Comparison of ENCODE assay signal across 3 cellular contexts in the genomic region with DNA sequence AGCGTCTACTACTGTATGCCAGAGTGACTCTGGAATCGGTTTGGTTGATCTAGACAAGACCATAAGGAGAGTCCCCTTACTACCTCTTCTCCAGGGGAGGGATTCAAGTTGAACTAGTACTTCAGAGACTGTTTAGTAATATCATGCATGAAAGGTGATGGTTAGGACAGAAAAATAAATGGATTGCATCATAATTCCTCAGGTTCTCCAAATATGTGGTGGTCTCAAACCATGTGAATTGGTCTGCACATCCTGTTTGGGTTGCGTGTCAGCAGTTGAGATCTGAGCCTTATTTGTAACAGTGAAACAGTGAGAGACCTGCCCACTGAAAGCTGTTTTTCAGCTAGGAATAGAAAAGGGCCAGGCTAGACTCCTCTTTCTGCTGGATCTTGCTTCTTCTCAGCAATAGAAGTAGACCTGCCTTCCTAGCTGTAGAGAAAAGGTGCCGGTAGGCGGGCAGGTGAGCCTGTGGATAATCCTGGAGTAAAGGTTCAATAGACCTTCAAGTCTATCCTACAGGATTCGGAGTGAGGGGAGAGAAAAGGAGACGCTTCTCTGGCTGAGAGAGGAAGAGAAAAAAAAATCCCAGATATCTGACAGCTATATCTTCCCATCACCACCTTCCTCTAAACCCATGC.
TF ChIP-seq lines count a peak whose summit lies in the region.

No MANE protein-coding gene starts in this region.

TF ChIP-seq in SK-N-SH, 30 proteins besides CTCF, POLR2A, EP300 and RAD21 (continued from another document):
- TF ChIP-seq TCF12 (IDR thresholded peaks at IDR 0.05) (no peak), EZH2phosphoT487 (IDR thresholded peaks at IDR 0.05; ENCODE audit: borderline replicate concordance, low read depth) (no peak), JUND (IDR thresholded peaks at IDR 0.05) (no peak), RCOR1 (IDR thresholded peaks at IDR 0.05; ENCODE audit: low read length) (no peak), RFX5 (IDR thresholded peaks at IDR 0.05; ENCODE audit: low read length) (no peak), TEAD4 (IDR thresholded peaks at IDR 0.05; ENCODE audit: borderline replicate concordance, insufficient read depth) (no peak), NRF1 (IDR thresholded peaks at IDR 0.05; ENCODE audit: low read depth, low read length) (no peak), POLR2AphosphoS5 (IDR thresholded peaks at IDR 0.05; ENCODE audit: low read depth, low read length) (no peak)
- TF ChIP-seq, protein P1, sequence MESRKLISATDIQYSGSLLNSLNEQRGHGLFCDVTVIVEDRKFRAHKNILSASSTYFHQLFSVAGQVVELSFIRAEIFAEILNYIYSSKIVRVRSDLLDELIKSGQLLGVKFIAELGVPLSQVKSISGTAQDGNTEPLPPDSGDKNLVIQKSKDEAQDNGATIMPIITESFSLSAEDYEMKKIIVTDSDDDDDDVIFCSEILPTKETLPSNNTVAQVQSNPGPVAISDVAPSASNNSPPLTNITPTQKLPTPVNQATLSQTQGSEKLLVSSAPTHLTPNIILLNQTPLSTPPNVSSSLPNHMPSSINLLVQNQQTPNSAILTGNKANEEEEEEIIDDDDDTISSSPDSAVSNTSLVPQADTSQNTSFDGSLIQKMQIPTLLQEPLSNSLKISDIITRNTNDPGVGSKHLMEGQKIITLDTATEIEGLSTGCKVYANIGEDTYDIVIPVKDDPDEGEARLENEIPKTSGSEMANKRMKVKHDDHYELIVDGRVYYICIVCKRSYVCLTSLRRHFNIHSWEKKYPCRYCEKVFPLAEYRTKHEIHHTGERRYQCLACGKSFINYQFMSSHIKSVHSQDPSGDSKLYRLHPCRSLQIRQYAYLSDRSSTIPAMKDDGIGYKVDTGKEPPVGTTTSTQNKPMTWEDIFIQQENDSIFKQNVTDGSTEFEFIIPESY (IDR thresholded peaks at IDR 0.05; ENCODE audit: borderline replicate concordance, low read depth) = no peak
- TF ChIP-seq, protein P2, sequence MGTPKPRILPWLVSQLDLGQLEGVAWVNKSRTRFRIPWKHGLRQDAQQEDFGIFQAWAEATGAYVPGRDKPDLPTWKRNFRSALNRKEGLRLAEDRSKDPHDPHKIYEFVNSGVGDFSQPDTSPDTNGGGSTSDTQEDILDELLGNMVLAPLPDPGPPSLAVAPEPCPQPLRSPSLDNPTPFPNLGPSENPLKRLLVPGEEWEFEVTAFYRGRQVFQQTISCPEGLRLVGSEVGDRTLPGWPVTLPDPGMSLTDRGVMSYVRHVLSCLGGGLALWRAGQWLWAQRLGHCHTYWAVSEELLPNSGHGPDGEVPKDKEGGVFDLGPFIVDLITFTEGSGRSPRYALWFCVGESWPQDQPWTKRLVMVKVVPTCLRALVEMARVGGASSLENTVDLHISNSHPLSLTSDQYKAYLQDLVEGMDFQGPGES (IDR thresholded peaks at IDR 0.05; ENCODE audit: low read depth, low read length) = no peak
- TF ChIP-seq, protein P3, sequence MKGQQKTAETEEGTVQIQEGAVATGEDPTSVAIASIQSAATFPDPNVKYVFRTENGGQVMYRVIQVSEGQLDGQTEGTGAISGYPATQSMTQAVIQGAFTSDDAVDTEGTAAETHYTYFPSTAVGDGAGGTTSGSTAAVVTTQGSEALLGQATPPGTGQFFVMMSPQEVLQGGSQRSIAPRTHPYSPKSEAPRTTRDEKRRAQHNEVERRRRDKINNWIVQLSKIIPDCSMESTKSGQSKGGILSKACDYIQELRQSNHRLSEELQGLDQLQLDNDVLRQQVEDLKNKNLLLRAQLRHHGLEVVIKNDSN (IDR thresholded peaks at IDR 0.05; ENCODE audit: borderline replicate concordance, low read depth) = no peak
- TF ChIP-seq, protein P4, sequence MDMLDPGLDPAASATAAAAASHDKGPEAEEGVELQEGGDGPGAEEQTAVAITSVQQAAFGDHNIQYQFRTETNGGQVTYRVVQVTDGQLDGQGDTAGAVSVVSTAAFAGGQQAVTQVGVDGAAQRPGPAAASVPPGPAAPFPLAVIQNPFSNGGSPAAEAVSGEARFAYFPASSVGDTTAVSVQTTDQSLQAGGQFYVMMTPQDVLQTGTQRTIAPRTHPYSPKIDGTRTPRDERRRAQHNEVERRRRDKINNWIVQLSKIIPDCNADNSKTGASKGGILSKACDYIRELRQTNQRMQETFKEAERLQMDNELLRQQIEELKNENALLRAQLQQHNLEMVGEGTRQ (IDR thresholded peaks at IDR 0.05; ENCODE audit: borderline replicate concordance, low read depth, low read length) = no peak
- TF ChIP-seq, protein P5, sequence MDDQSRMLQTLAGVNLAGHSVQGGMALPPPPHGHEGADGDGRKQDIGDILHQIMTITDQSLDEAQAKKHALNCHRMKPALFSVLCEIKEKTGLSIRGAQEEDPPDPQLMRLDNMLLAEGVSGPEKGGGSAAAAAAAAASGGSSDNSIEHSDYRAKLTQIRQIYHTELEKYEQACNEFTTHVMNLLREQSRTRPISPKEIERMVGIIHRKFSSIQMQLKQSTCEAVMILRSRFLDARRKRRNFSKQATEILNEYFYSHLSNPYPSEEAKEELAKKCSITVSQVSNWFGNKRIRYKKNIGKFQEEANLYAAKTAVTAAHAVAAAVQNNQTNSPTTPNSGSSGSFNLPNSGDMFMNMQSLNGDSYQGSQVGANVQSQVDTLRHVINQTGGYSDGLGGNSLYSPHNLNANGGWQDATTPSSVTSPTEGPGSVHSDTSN (IDR thresholded peaks at IDR 0.05) = no peak

TF ChIP-seq in SK-N-SH treated with all-trans-retinoic acid at 6 μM for 48 hours, 23 proteins besides CTCF, POLR2A, EP300 and RAD21 (continues in another document):
- no peak for TF ChIP-seq TOX (CRISPR knock-in tag; IDR thresholded peaks at IDR 0.05; ENCODE audit: borderline replicate concordance)
- no peak for TF ChIP-seq ESRRG (CRISPR knock-in tag; IDR thresholded peaks at IDR 0.05)
- no peak for TF ChIP-seq TCF4 (CRISPR knock-in tag; IDR thresholded peaks at IDR 0.05; ENCODE audit: borderline replicate concordance)
- TF ChIP-seq, protein P6, sequence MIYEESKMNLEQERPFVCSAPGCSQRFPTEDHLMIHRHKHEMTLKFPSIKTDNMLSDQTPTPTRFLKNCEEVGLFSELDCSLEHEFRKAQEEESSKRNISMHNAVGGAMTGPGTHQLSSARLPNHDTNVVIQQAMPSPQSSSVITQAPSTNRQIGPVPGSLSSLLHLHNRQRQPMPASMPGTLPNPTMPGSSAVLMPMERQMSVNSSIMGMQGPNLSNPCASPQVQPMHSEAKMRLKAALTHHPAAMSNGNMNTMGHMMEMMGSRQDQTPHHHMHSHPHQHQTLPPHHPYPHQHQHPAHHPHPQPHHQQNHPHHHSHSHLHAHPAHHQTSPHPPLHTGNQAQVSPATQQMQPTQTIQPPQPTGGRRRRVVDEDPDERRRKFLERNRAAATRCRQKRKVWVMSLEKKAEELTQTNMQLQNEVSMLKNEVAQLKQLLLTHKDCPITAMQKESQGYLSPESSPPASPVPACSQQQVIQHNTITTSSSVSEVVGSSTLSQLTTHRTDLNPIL (CRISPR knock-in tag; IDR thresholded peaks at IDR 0.05; ENCODE audit: low read depth) = no peak
- no peak for TF ChIP-seq ZNF8 (CRISPR knock-in tag; IDR thresholded peaks at IDR 0.05)
- no peak for TF ChIP-seq ZC3H10 (CRISPR knock-in tag; IDR thresholded peaks at IDR 0.05)
- TF ChIP-seq ZNF565 (CRISPR knock-in tag; conservative IDR thresholded peaks at IDR 0.05; ENCODE audit: low read depth) = no peak
- TF ChIP-seq ARNTL (CRISPR knock-in tag; IDR thresholded peaks at IDR 0.05; ENCODE audit: borderline replicate concordance, low read depth) = no peak
- TF ChIP-seq PPARA (CRISPR knock-in tag; IDR thresholded peaks at IDR 0.05; ENCODE audit: borderline replicate concordance) = no peak
- TF ChIP-seq, protein P7, sequence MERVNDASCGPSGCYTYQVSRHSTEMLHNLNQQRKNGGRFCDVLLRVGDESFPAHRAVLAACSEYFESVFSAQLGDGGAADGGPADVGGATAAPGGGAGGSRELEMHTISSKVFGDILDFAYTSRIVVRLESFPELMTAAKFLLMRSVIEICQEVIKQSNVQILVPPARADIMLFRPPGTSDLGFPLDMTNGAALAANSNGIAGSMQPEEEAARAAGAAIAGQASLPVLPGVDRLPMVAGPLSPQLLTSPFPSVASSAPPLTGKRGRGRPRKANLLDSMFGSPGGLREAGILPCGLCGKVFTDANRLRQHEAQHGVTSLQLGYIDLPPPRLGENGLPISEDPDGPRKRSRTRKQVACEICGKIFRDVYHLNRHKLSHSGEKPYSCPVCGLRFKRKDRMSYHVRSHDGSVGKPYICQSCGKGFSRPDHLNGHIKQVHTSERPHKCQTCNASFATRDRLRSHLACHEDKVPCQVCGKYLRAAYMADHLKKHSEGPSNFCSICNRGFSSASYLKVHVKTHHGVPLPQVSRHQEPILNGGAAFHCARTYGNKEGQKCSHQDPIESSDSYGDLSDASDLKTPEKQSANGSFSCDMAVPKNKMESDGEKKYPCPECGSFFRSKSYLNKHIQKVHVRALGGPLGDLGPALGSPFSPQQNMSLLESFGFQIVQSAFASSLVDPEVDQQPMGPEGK (CRISPR knock-in tag; IDR thresholded peaks at IDR 0.05; ENCODE audit: borderline replicate concordance) = no peak
- TF ChIP-seq ZFP3 (CRISPR knock-in tag; IDR thresholded peaks at IDR 0.05) = no peak
- TF ChIP-seq BACH2 (CRISPR knock-in tag; IDR thresholded peaks at IDR 0.05; ENCODE audit: borderline replicate concordance) = no peak

TF ChIP-seq in H1, 55 proteins besides CTCF, POLR2A, EP300 and RAD21:
- no peak for TF ChIP-seq RBBP5 (IDR thresholded peaks at IDR 0.05; ENCODE audit: borderline replicate concordance, low read depth, low read length)
- no peak for TF ChIP-seq KDM1A (IDR thresholded peaks at IDR 0.05; ENCODE audit: borderline replicate concordance, low read length)
- TF ChIP-seq SIX5 (IDR thresholded peaks at IDR 0.05; ENCODE audit: low read depth, low read length) = no peak
- no peak for TF ChIP-seq KDM5A (IDR thresholded peaks at IDR 0.05; ENCODE audit: low read length)
- no peak for TF ChIP-seq PHF8 (conservative IDR thresholded peaks at IDR 0.05; ENCODE audit: low read depth, low read length)
- no peak for TF ChIP-seq TBP (IDR thresholded peaks at IDR 0.05; ENCODE audit: low read depth, low read length)
- no peak for TF ChIP-seq GTF2F1 (IDR thresholded peaks at IDR 0.05; ENCODE audit: borderline replicate concordance, low read depth, low read length)
- TF ChIP-seq SP4 (IDR thresholded peaks at IDR 0.05; ENCODE audit: low read length) = no peak
- TF ChIP-seq NRF1 (IDR thresholded peaks at IDR 0.05; ENCODE audit: low read depth, low read length) = no peak
- TF ChIP-seq BACH1 (IDR thresholded peaks at IDR 0.05; ENCODE audit: low read length) = no peak
- no peak for TF ChIP-seq BRCA1 (IDR thresholded peaks at IDR 0.05; ENCODE audit: low read depth, low read length)
TF ChIP-seq in H1: peak in this region for 0.
